ENCODE assay signal across 13 cellular contexts in genomic region chr14:25009891-25010290, GRCh38. TPM values are rescaled to one million over a fixed set of nuclear protein-coding genes. Genes with fewer than 3 reads are reported as not detected.
A peak's percentile ranks its signal among the peaks of the same experiment; 100 is the strongest.
DNase-seq lines count a peak whose midpoint lies in the region; TF ChIP-seq lines count a peak whose summit lies in the region.
"Had no signal": no experiment of that assay in that cellular context is flagged by ENCODE, and none has a peak within 500 bp of the region (broad histone marks: within the 10 kb centered on the region; RNA-seq: fewer than 3 reads in every experiment).

No MANE protein-coding gene starts in this region.

- H3K9me3 Mint-ChIP-seq in nephron: no peaks in the 10 kb centered on the region

- peak overlapping the region; percentile 17 to 43 (median 27) for H3K27ac Mint-ChIP-seq in nephron
- H3K27ac Mint-ChIP-seq: CD4-positive, CD25-positive, alpha-beta regulatory T cell had no signal

- H3K4me3 Mint-ChIP-seq in nephron: peak overlapping the region in 1 of 3 experiments; percentile 46
- H3K4me3 Mint-ChIP-seq: CD4-positive, CD25-positive, alpha-beta regulatory T cell had no signal

- DNase-seq in Caki2 (ENCODE audit: low read depth) (peak; percentile 29), fibroblast of peridontal ligament (ENCODE audit: extremely low read depth) (peak; percentile 39), NCI-H1436 treated with DMSO at 0.1 percent for 48 hours (lab: John Stamatoyannopoulos, UW) (no peak), 8988T (no peak), activated gamma-delta T cell (lab: John Stamatoyannopoulos, UW) (no peak), T-helper 9 cell (no peak)
- DNase-seq: activated CD4-positive, CD25-positive, alpha-beta regulatory T cell; CD4-positive, CD25-positive, alpha-beta regulatory T cell; central memory CD4-positive, alpha-beta T cell; NCI-H345; tibial artery had no signal

- TF ChIP-seq CTCF in nephron (IDR thresholded peaks at IDR 0.05; ENCODE audit: unreplicated experiment in 3 of 3): no peak

- no peaks in the 10 kb centered on the region for H3K36me3 Mint-ChIP-seq in nephron (ENCODE audit: low read depth)
- H3K36me3 Mint-ChIP-seq: CD4-positive, CD25-positive, alpha-beta regulatory T cell had no signal

- peaks cover 16% of the 10 kb centered on the region for H3K4me1 Mint-ChIP-seq in nephron
- H3K4me1 Mint-ChIP-seq: CD4-positive, CD25-positive, alpha-beta regulatory T cell had no signal

- in situ Hi-C loops in Caki2 (cut with HindIII; ENCODE audit: low pct_unique_long_range_greater_than_20kb, low sequenced_read_pairs): no loop called here

- H3K27me3 Mint-ChIP-seq in nephron (ENCODE audit: low read depth): no peaks in the 10 kb centered on the region

- TF ChIP-seq RAD21 in Ishikawa (IDR thresholded peaks at IDR 0.05; ENCODE audit: low read depth): no peak

- TF ChIP-seq EP300 in Ishikawa (IDR thresholded peaks at IDR 0.05; ENCODE audit: borderline replicate concordance): no peak

TF ChIP-seq in Ishikawa, 13 proteins besides CTCF, POLR2A, EP300 and RAD21:
- TF ChIP-seq ZBTB7A (IDR thresholded peaks at IDR 0.05; ENCODE audit: low read depth): no peak
- TF ChIP-seq TEAD4 (IDR thresholded peaks at IDR 0.05): peak; percentile 93
TF ChIP-seq in Ishikawa: peak in this region for 1.

RNA-seq across cellular contexts. Expression of gene STXBP6, which starts 40.1 kb away (rescaled TPM):
- 12.0 and 14.9 TPM in 2 replicates for total RNA-seq in Caki2 (2014; rRNA removed; shearing (Covaris generic); ENCODE audit: low replicate concordance)
- total RNA-seq: CD4-positive, CD25-positive, alpha-beta regulatory T cell had no signal

Comparison
In these comparisons a context has a peak if more than half of its experiments do, and no peak if none do; other contexts are left out.
1. DNase-seq: peak in Caki2 (single experiment) and fibroblast of peridontal ligament (single experiment); none in NCI-H1436 treated with DMSO at 0.1 percent for 48 hours (single experiment), 8988T (single experiment), activated gamma-delta T cell (single experiment) and T-helper 9 cell (single experiment).